Comparison of ENCODE assay signal across 8 cellular contexts in the genomic region with DNA sequence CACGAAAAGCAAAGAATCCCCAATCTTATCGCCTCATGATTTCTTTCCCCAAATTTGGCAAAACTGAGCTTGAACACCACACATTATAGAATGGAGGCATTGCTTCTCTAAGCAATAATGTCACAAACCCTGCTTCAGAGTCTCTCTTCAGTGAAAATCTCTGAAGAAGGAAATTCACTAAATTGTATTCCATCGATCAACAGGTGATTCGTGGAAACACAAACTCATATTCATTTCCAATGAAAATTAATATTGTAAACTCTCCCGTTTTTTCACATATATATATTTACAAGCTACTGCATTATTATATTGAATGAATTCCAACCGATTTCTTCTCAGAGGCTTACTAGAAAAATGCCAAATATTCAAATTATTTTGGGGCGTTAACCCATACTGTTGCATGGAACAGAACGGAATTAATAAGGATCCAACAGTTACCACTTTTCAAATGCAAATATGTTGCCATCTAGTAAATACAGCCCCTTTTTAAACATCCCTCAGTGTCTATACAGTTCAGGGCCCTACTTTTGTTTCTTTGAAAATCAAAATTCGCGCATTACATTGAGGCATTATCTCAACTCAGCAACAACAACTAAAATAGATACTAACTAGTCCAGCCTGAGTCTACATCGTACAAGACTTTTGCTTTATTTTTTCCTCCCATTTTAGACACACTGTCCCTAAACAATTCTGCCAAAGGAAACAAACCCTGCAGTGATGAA. TPM values are rescaled to one million over a fixed set of nuclear protein-coding genes. Genes with fewer than 3 reads are reported as not detected.
DNase-seq lines count a peak whose midpoint lies in the region; ATAC-seq and TF ChIP-seq lines count a peak whose summit lies in the region.

No MANE protein-coding gene starts in this region.

- TF ChIP-seq POLR2A in prostate gland (IDR thresholded peaks at IDR 0.05): no peak

- peaks cover 9% of the 10 kb centered on the region for H3K4me1 ChIP-seq in ES-I3 (ENCODE audit: insufficient read depth, low read length)
- H3K4me1 ChIP-seq in prostate gland (replicated peaks): no peaks in the 10 kb centered on the region

- ATAC-seq in HG02870 (IDR thresholded peaks at IDR 0.05; ENCODE audit: unreplicated experiment): no peak

- peak overlapping the region; percentile 81 for H3K27ac ChIP-seq in VCaP
- H3K27ac ChIP-seq in prostate gland: peak overlapping the region; percentile 88 to 90

- no peaks in the 10 kb centered on the region for H3K36me3 ChIP-seq in ES-I3 (ENCODE audit: insufficient read depth, low read length)
- no peaks in the 10 kb centered on the region for H3K36me3 ChIP-seq in prostate gland

- H3K9ac ChIP-seq in ES-I3 (ENCODE audit: low read depth, low read length): peak overlapping the region; percentile 58; the same call in 1 of the 2 replicates

- H3K9me3 ChIP-seq in ES-I3 (ENCODE audit: control insufficient read depth, insufficient read depth, low read length): no peaks in the 10 kb centered on the region
- no peaks in the 10 kb centered on the region for H3K9me3 ChIP-seq in prostate gland

- no peaks in the 10 kb centered on the region for H3K27me3 ChIP-seq in prostate gland (replicated peaks; ENCODE audit: insufficient read depth)

- intact Hi-C loops in prostate gland (cut with DNase I): loop anchor here (2.0 to 10.0 kb wide), 5 partner anchors 51 to 276 kb away; partner anchors contain the start of genes DEK and NHLRC1

- TF ChIP-seq CTCF in VCaP (conservative IDR thresholded peaks at IDR 0.05) (no peak), prostate gland (IDR thresholded peaks at IDR 0.05) (no peak)

- DNase-seq in globus pallidus (ENCODE audit: low spot score): peak; percentile 19
- DNase-seq in prostate gland (ENCODE audit: low spot score): no peak
- no peak for DNase-seq in activated CD8-positive, alpha-beta memory T cell treated with anti-CD3 and anti-CD28 coated beads, Interleukin-2, amount 50 U/mL, for 4 hours
- no peak for DNase-seq in NCI-H2227 treated with DMSO at 0.1 percent for 48 hours (lab: John Stamatoyannopoulos, UW)
- no peak for DNase-seq in RKO (ENCODE audit: low spot score)

- peak overlapping the region; percentile 64 to 72 for H3K4me3 ChIP-seq in prostate gland

- WGBS in prostate gland: 35% methylated on average over 11 of the region's 11 CpGs

RNA-seq across cellular contexts. Expression of gene KIF13A, which starts 1.3 kb away (rescaled TPM):
- total RNA-seq in prostate gland: 10 to 100 TPM; 36.8 to 57.5 TPM
